Comparison of ENCODE assay signal across 7 cellular contexts in genomic region chrX:96569034-96569433, GRCh38.
"Had no signal": no experiment of that assay in that cellular context is flagged by ENCODE, and none has a peak within 500 bp of the region (broad histone marks: within the 10 kb centered on the region; RNA-seq: fewer than 3 reads in every experiment).

No MANE protein-coding gene starts in this region.

- FAIRE-seq: H1, H54, HTR-8/SVneo had no signal

- DNase-seq: H9, HCEC 1CT, KBM-7 had no signal

- H3K4me3 ChIP-seq: GM23338 had no signal

- ATAC-seq: GM23338 had no signal
